29 cellular contexts compared by ENCODE assay signal in genomic region chr4:145797278-145797677, GRCh38.
"Had no signal": no experiment of that assay in that cellular context is flagged by ENCODE, and none has a peak within 500 bp of the region (broad histone marks: within the 10 kb centered on the region; RNA-seq: fewer than 3 reads in every experiment).

No MANE protein-coding gene starts in this region.

- H3K36me3 Mint-ChIP-seq: natural killer cell treated with Interleukin-12 subunit alpha and Interleukin-12 subunit beta and Interleukin-15 and Interleukin-18, amount 100 ng/mL, for 72 hours had no signal

- DNase-seq: activated B cell treated with CpG ODN at 0.5 μM for 24 hours; activated CD4-positive, alpha-beta T cell treated with anti-CD3 and anti-CD28 coated beads for 36 hours; activated CD4-positive, alpha-beta T cell treated with anti-CD3 and anti-CD28 coated beads, Interleukin-2, amount 50 U/mL, for 48 hours; activated CD8-positive, alpha-beta memory T cell treated with anti-CD3 and anti-CD28 coated beads, Interleukin-2, amount 50 U/mL, for 48 hours; activated effector memory CD4-positive, alpha-beta T cell treated with anti-CD3 and anti-CD28 coated beads, Interleukin-2, amount 50 U/mL, for 16 hours; activated naive CD4-positive, alpha-beta T cell treated with anti-CD3 and anti-CD28 coated beads, Interleukin-2, amount 50 U/mL, for 16 hours; activated T-cell treated with anti-CD3 and anti-CD28 coated beads, Interleukin-2, amount 50 U/mL, for 48 hours; adrenal gland; brain microvascular endothelial cell; central memory CD4-positive, alpha-beta T cell; effector memory CD4-positive, alpha-beta T cell; foreskin melanocyte; hippocampal formation; left ventricle myocardium superior; mammary epithelial cell; nucleus accumbens; stimulated activated CD4-positive, alpha-beta T cell treated with anti-CD3 and anti-CD28 coated beads, Interleukin-15, amount 100 ng/mL, for 24 hours; stimulated activated CD4-positive, alpha-beta T cell treated with anti-CD3 and anti-CD28 coated beads, Interleukin-2, amount 100 ng/mL, for 48 hours; stimulated activated CD8-positive, alpha-beta memory T cell treated with anti-CD3 and anti-CD28 coated beads, Interleukin-4, amount 100 ng/mL, for 48 hours; stimulated activated naive B cell treated with anti-CD40 and anti-IgM and Interleukin-4, amounts not matched to agents 10 μg/mL and 1 μg/mL and 100 μg/mL, for 72 hours; T1000 had no signal

- H3K4me3 ChIP-seq: adrenal gland, ascending aorta, smooth muscle cell, thoracic aorta had no signal

- H3K9ac ChIP-seq: parathyroid adenoma had no signal

- H3K27ac ChIP-seq: adrenal gland, ascending aorta, brain microvascular endothelial cell, parathyroid adenoma, thoracic aorta had no signal

- H3K4me2 ChIP-seq: smooth muscle cell had no signal

- H3K4me1 ChIP-seq: ascending aorta, parathyroid adenoma had no signal

- H3K4me3 Mint-ChIP-seq: activated B cell treated with CpG ODN at 0.5 μM for 24 hours; activated CD4-positive, alpha-beta T cell treated with anti-CD3 and anti-CD28 coated beads for 36 hours; natural killer cell treated with Interleukin-12 subunit alpha and Interleukin-12 subunit beta and Interleukin-15 and Interleukin-18, amount 100 ng/mL, for 72 hours; stimulated activated naive B cell treated with anti-CD40 and anti-IgM and Interleukin-4, amounts not matched to agents 10 μg/mL and 1 μg/mL and 100 μg/mL, for 72 hours; T-helper 1 cell treated with Interleukin-12 subunit alpha and Interleukin-12 subunit beta and Interleukin-4 antibody, amounts not matched to agents 30 μg/mL and 1 μg/mL, for 36 hours; type B pancreatic cell had no signal

- H3K36me3 ChIP-seq: adrenal gland, ascending aorta, brain microvascular endothelial cell, thoracic aorta had no signal

- H3K27me3 Mint-ChIP-seq: activated B cell treated with CpG ODN at 0.5 μM for 24 hours; activated CD4-positive, alpha-beta T cell treated with anti-CD3 and anti-CD28 coated beads for 36 hours; natural killer cell treated with Interleukin-12 subunit alpha and Interleukin-12 subunit beta and Interleukin-15 and Interleukin-18, amount 100 ng/mL, for 72 hours; stimulated activated naive B cell treated with anti-CD40 and anti-IgM and Interleukin-4, amounts not matched to agents 10 μg/mL and 1 μg/mL and 100 μg/mL, for 72 hours; type B pancreatic cell had no signal

- ATAC-seq: activated CD4-positive, alpha-beta T cell treated with anti-CD3 and anti-CD28 coated beads for 36 hours; left ventricle myocardium superior; natural killer cell treated with Interleukin-12 subunit alpha and Interleukin-12 subunit beta and Interleukin-15 and Interleukin-18, amount 100 ng/mL, for 72 hours; sciatic nerve; stimulated activated naive B cell treated with anti-CD40 and anti-IgM and Interleukin-4, amounts not matched to agents 10 μg/mL and 1 μg/mL and 100 μg/mL, for 72 hours had no signal

- H3K27ac Mint-ChIP-seq: activated B cell treated with CpG ODN at 0.5 μM for 24 hours; activated CD4-positive, alpha-beta T cell treated with anti-CD3 and anti-CD28 coated beads for 36 hours; natural killer cell treated with Interleukin-12 subunit alpha and Interleukin-12 subunit beta and Interleukin-15 and Interleukin-18, amount 100 ng/mL, for 72 hours; stimulated activated naive B cell treated with anti-CD40 and anti-IgM and Interleukin-4, amounts not matched to agents 10 μg/mL and 1 μg/mL and 100 μg/mL, for 72 hours; T-helper 1 cell treated with Interleukin-12 subunit alpha and Interleukin-12 subunit beta and Interleukin-4 antibody, amounts not matched to agents 30 μg/mL and 1 μg/mL, for 36 hours; type B pancreatic cell had no signal

- H3K9me3 ChIP-seq: adrenal gland, ascending aorta, thoracic aorta had no signal

- H3K4me1 Mint-ChIP-seq: activated B cell treated with CpG ODN at 0.5 μM for 24 hours had no signal

- H2AFZ ChIP-seq: parathyroid adenoma had no signal

- H3K27me3 ChIP-seq: adrenal gland, ascending aorta, brain microvascular endothelial cell had no signal

- H3K9me3 Mint-ChIP-seq: activated B cell treated with CpG ODN at 0.5 μM for 24 hours; natural killer cell treated with Interleukin-12 subunit alpha and Interleukin-12 subunit beta and Interleukin-15 and Interleukin-18, amount 100 ng/mL, for 72 hours; stimulated activated naive B cell treated with anti-CD40 and anti-IgM and Interleukin-4, amounts not matched to agents 10 μg/mL and 1 μg/mL and 100 μg/mL, for 72 hours; T-helper 1 cell treated with Interleukin-12 subunit alpha and Interleukin-12 subunit beta and Interleukin-4 antibody, amounts not matched to agents 30 μg/mL and 1 μg/mL, for 36 hours; type B pancreatic cell had no signal
